ENCODE assay signal across 36 cellular contexts in the genomic region with DNA sequence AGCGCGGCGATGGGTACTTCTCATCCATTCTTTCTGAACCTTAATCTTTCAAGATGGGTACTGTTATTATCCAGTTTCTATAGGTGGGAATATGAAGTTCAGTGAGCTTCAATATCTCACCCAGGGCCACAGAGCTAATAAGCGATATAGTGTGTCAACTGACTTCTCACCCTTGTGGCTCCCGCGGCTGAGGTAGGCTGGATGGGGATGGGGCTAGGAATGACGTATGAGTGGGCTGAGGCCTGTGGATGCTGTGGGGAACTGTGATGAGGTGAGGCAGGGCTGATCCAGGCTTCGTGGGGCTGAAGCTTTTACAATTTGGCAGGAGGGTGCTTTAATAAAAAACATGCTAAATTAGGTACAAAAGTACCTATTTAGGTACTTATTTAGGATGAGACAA.
"Had no signal": no experiment of that assay in that cellular context is flagged by ENCODE, and none has a peak within 500 bp of the region (broad histone marks: within the 10 kb centered on the region; RNA-seq: fewer than 3 reads in every experiment).

No MANE protein-coding gene starts in this region.

- H3K4me2 ChIP-seq: KMS-11 had no signal

- DNase-seq: Karpas-422, Kasumi-1, MG63, MM.1S, MV-4-11, NCI-H1048, NCI-H1092, NCI-H1092 treated with DMSO at 0.1 percent for 48 hours, NCI-H1105, NCI-H1105 treated with DMSO at 0.1 percent for 48 hours, NCI-H1417, NCI-H1417 treated with DMSO at 0.1 percent for 48 hours, NCI-H1436, NCI-H1436 treated with DMSO at 0.1 percent for 48 hours, NCI-H146, NCI-H1694, NCI-H1694 treated with DMSO at 0.1 percent for 48 hours, NCI-H187, NCI-H1930, NCI-H2029, NCI-H2029 treated with DMSO at 0.1 percent for 48 hours, NCI-H2081, NCI-H2081 treated with DMSO at 0.1 percent for 48 hours, NCI-H2107, NCI-H2171, NCI-H2171 treated with DMSO at 0.1 percent for 48 hours, NCI-H2227 treated with DMSO at 0.1 percent for 48 hours, NCI-H226, NCI-H345, NCI-H446, NCI-H446 treated with DMSO at 0.1 percent for 48 hours, NCI-H510A, NCI-H510A treated with DMSO at 0.1 percent for 48 hours, NCI-H524, NCI-H524 treated with DMSO at 0.1 percent for 48 hours had no signal

- H3K36me3 ChIP-seq: MG63 had no signal

- H3K9ac ChIP-seq: KMS-11 had no signal

- H3K9me3 ChIP-seq: MG63 had no signal

- H3K27ac ChIP-seq: KMS-11 had no signal

- H3K27me3 ChIP-seq: MG63 had no signal

- H3K4me3 ChIP-seq: MG63 had no signal
